ENCODE assay signal across 1 cellular context in genomic region chr6:16355699-16356481, GRCh38.
TF ChIP-seq lines count a peak whose summit lies in the region.

No MANE protein-coding gene starts in this region.

TF ChIP-seq in SK-N-SH treated with all-trans-retinoic acid at 6 μM for 48 hours, 23 proteins besides CTCF, POLR2A, EP300 and RAD21 (continued from another document):
- TF ChIP-seq PATZ1 (CRISPR knock-in tag; IDR thresholded peaks at IDR 0.05; ENCODE audit: borderline replicate concordance) (no peak), ESRRG (CRISPR knock-in tag; IDR thresholded peaks at IDR 0.05) (no peak), BACH2 (CRISPR knock-in tag; IDR thresholded peaks at IDR 0.05; ENCODE audit: borderline replicate concordance) (no peak), ZC3H10 (CRISPR knock-in tag; IDR thresholded peaks at IDR 0.05) (no peak), CSRNP3 (CRISPR knock-in tag; IDR thresholded peaks at IDR 0.05) (no peak), ZFP30 (CRISPR knock-in tag; IDR thresholded peaks at IDR 0.05) (no peak), SNAI2 (CRISPR knock-in tag; IDR thresholded peaks at IDR 0.05) (no peak), ARNTL (CRISPR knock-in tag; IDR thresholded peaks at IDR 0.05; ENCODE audit: borderline replicate concordance, low read depth) (no peak), GLIS3 (CRISPR knock-in tag; IDR thresholded peaks at IDR 0.05) (no peak)
